10 cellular contexts compared by ENCODE assay signal in genomic region chr12:65695077-65695865, GRCh38.
DNase-seq lines count a peak whose midpoint lies in the region; ATAC-seq and TF ChIP-seq lines count a peak whose summit lies in the region.
"Had no signal": no experiment of that assay in that cellular context is flagged by ENCODE, and none has a peak within 500 bp of the region (broad histone marks: within the 10 kb centered on the region; RNA-seq: fewer than 3 reads in every experiment).

No MANE protein-coding gene starts in this region.

- H3K36me3 ChIP-seq in right atrium auricular region (no peaks in the 10 kb centered on the region), kidney epithelial cell (ENCODE audit: control insufficient read depth, insufficient read depth, low read length) (no peaks in the 10 kb centered on the region)
- H3K36me3 ChIP-seq: BLaER1 treated with 17β-estradiol and CSF1 and Interleukin-3, amounts not matched to agents 10 nM and 100 nM had no signal

- TF ChIP-seq CTCF in right atrium auricular region (IDR thresholded peaks at IDR 0.05) (no peak), kidney epithelial cell (IDR thresholded peaks at IDR 0.05; ENCODE audit: insufficient read depth, low read length, poor library complexity, severe bottlenecking) (no peak)

- H3K27ac ChIP-seq in right atrium auricular region: no peak overlapping the region

- no peak overlapping the region for H3K4me3 ChIP-seq in right atrium auricular region
- H3K4me3 ChIP-seq in kidney epithelial cell (ENCODE audit: low read depth, low read length): no peak overlapping the region
- H3K4me3 ChIP-seq: BLaER1 treated with 17β-estradiol and CSF1 and Interleukin-3, amounts not matched to agents 10 nM and 100 nM had no signal

- H3K4me1 ChIP-seq in right atrium auricular region: peaks cover 0 to 4% of the 10 kb centered on the region in 2 donors

- DNase-seq in cardiac septum (ENCODE audit: low spot score): peak; percentile 79
- DNase-seq in right atrium auricular region (ENCODE audit: low spot score): no peak
- DNase-seq in amniotic epithelial cell (ENCODE audit: low read depth): peak; percentile 98
- DNase-seq in kidney epithelial cell (ENCODE audit: low read depth): peak; percentile 100
- DNase-seq in ureter (ENCODE audit: low spot score): peak; percentile 49
- no peak for DNase-seq in NCI-H446 (lab: John Stamatoyannopoulos, UW)
- no peak for DNase-seq in NCI-H82 (lab: John Stamatoyannopoulos, UW)
- DNase-seq: NCI-H187 treated with DMSO at 0.1 percent for 48 hours had no signal

- no peaks in the 10 kb centered on the region for H3K9me3 ChIP-seq in right atrium auricular region

- no peaks in the 10 kb centered on the region for H3K27me3 ChIP-seq in right atrium auricular region
- no peaks in the 10 kb centered on the region for H3K27me3 ChIP-seq in kidney epithelial cell (ENCODE audit: control insufficient read depth, insufficient read depth, low read length)
- H3K27me3 ChIP-seq: BLaER1 treated with 17β-estradiol and CSF1 and Interleukin-3, amounts not matched to agents 10 nM and 100 nM had no signal

- ATAC-seq in HG02588 (IDR thresholded peaks at IDR 0.05; ENCODE audit: unreplicated experiment): no peak

- intact Hi-C loops in cardiac septum (cut with DNase I): no loop called here

Comparison
In these comparisons a context has a peak if more than half of its experiments do, and no peak if none do; other contexts are left out.
1. DNase-seq: peak in cardiac septum (single experiment), amniotic epithelial cell (single experiment), kidney epithelial cell (single experiment) and ureter (single experiment); none in right atrium auricular region (single experiment), NCI-H446 (0 of 2) and NCI-H82 (single experiment).